In genomic region chr17:1252203-1252608, GRCh38 we compare ENCODE assay signal across 14 cellular contexts. TPM values are rescaled to one million over a fixed set of nuclear protein-coding genes. Genes with fewer than 3 reads are reported as not detected.
DNase-seq lines count a peak whose midpoint lies in the region; TF ChIP-seq lines count a peak whose summit lies in the region.
"Had no signal": no experiment of that assay in that cellular context is flagged by ENCODE, and none has a peak within 500 bp of the region (broad histone marks: within the 10 kb centered on the region; RNA-seq: fewer than 3 reads in every experiment).

No MANE protein-coding gene starts in this region.

- TF ChIP-seq EP300 in neural cell (conservative IDR thresholded peaks at IDR 0.05; ENCODE audit: poor library complexity, severe bottlenecking): no peak

- H3K27me3 ChIP-seq in H7 (ENCODE audit: control insufficient read depth, insufficient read depth, low read length) (peaks cover 2% of the 10 kb centered on the region), neural cell (ENCODE audit: insufficient read depth, low read depth, low read length) (no peaks in the 10 kb centered on the region)
- H3K27me3 ChIP-seq: ovary had no signal

- H3K4me2 ChIP-seq in neural cell (ENCODE audit: low read length): no peak overlapping the region

- no peak for TF ChIP-seq CTCF in VCaP (conservative IDR thresholded peaks at IDR 0.05)
- TF ChIP-seq CTCF in neural cell (IDR thresholded peaks at IDR 0.05; ENCODE audit: poor library complexity, severe bottlenecking): no peak

- H3K4me3 ChIP-seq in H7 (ENCODE audit: insufficient read depth, low read depth, low read length) (no peak overlapping the region), neural cell (ENCODE audit: low read length) (no peak overlapping the region)
- H3K4me3 ChIP-seq: lung, ovary had no signal

- H3K36me3 ChIP-seq in H7 (replicated peaks; ENCODE audit: control insufficient read depth, insufficient read depth, low read length) (no peaks in the 10 kb centered on the region), neural cell (ENCODE audit: insufficient read depth, low read length) (no peaks in the 10 kb centered on the region)
- H3K36me3 ChIP-seq: ovary had no signal

- TF ChIP-seq RAD21 in neural cell (conservative IDR thresholded peaks at IDR 0.05): no peak

- DNase-seq in H7 (peak; percentile 29), NCI-H2081 (lab: John Stamatoyannopoulos, UW) (peak; percentile 84 to 94), COLO668 (lab: John Stamatoyannopoulos, UW; ENCODE audit: unreplicated experiment) (no peak), activated T-cell treated with anti-CD3 and anti-CD28 coated beads for 4 hours (no peak), kidney tubule cell (ENCODE audit: low spot score) (no peak)
- DNase-seq: activated T-cell treated with anti-CD3 and anti-CD28 coated beads, Interleukin-2, amount 50 U/mL, for 1 hour; hippocampal formation; ovary; trophoblast cell had no signal

- H2AFZ ChIP-seq in neural cell (ENCODE audit: low read depth, low read length): no peak overlapping the region

- H3K27ac ChIP-seq in VCaP (0 out of 2 replicates have a peak overlapping the region, but pooled peaks have one; percentile 3), neural cell (ENCODE audit: low read length) (no peak overlapping the region)
- H3K27ac ChIP-seq: ovary had no signal

- H3K9me2 ChIP-seq in neural cell (ENCODE audit: insufficient read depth, low read length): no peaks in the 10 kb centered on the region

- H4K20me1 ChIP-seq in neural cell (ENCODE audit: insufficient read depth): no peaks in the 10 kb centered on the region

- H3K9ac ChIP-seq in neural cell (ENCODE audit: low read length): no peak overlapping the region

- no peaks in the 10 kb centered on the region for H3K79me2 ChIP-seq in neural cell (replicated peaks; ENCODE audit: insufficient read depth, low read length)

- H3K9me3 ChIP-seq in neural cell (ENCODE audit: low read length): no peaks in the 10 kb centered on the region
- H3K9me3 ChIP-seq: ovary had no signal

- H3F3A ChIP-seq in neural cell (ENCODE audit: insufficient read depth, low read length, poor library complexity, severe bottlenecking): no peaks in the 10 kb centered on the region

TF ChIP-seq in neural cell, 6 proteins besides CTCF, POLR2A, EP300 and RAD21:
- TF ChIP-seq REST (IDR thresholded peaks at IDR 0.05; ENCODE audit: borderline replicate concordance) (no peak), POLR2AphosphoS5 (IDR thresholded peaks at IDR 0.05) (peak; percentile 53)

RNA-seq across cellular contexts. Expression of gene BHLHA9, which starts 18.0 kb away (rescaled TPM):
- total RNA-seq in H7 (2014; rRNA removed; shearing (Covaris generic)): not detected in 2 replicates
- polyA plus RNA-seq in neural cell: not detected in 2 replicates
- polyA minus RNA-seq in neural cell: not detected in 2 replicates
- total RNA-seq: lung, NCI-H460, ovary had no signal
- polyA plus RNA-seq: lung, ovary had no signal

RNA-seq across cellular contexts. Expression of gene TRARG1, which starts 27.3 kb away (rescaled TPM):
- not detected in 2 replicates for total RNA-seq in H7 (2014; rRNA removed; shearing (Covaris generic))
- not detected in 2 replicates for polyA plus RNA-seq in neural cell
- polyA minus RNA-seq in neural cell: not detected in 2 replicates
- total RNA-seq: H1, lung, NCI-H460 had no signal
- polyA plus RNA-seq: H1 had no signal

Comparison
In these comparisons a context has a peak if more than half of its experiments do, and no peak if none do; other contexts are left out.
1. DNase-seq: peak in H7 (single experiment) and NCI-H2081 (2 of 2); none in COLO668 (single experiment), activated T-cell treated with anti-CD3 and anti-CD28 coated beads for 4 hours (single experiment) and kidney tubule cell (single experiment).